ENCODE assay signal across 39 cellular contexts in genomic region chr10:117145019-117145418, GRCh38. TPM values are rescaled to one million over a fixed set of nuclear protein-coding genes. Genes with fewer than 3 reads are reported as not detected.
"Had no signal": no experiment of that assay in that cellular context is flagged by ENCODE, and none has a peak within 500 bp of the region (broad histone marks: within the 10 kb centered on the region; RNA-seq: fewer than 3 reads in every experiment).

No MANE protein-coding gene starts in this region.

- H3K9me3 ChIP-seq: MG63 had no signal

- H3K36me3 ChIP-seq: MG63 had no signal

- H3K4me3 ChIP-seq: MG63 had no signal

- DNase-seq: Karpas-422, Kasumi-1, MG63, MM.1S, MV-4-11, NCI-H1048, NCI-H1092, NCI-H1092 treated with DMSO at 0.1 percent for 48 hours, NCI-H1105, NCI-H1105 treated with DMSO at 0.1 percent for 48 hours, NCI-H1417, NCI-H1417 treated with DMSO at 0.1 percent for 48 hours, NCI-H1436, NCI-H1436 treated with DMSO at 0.1 percent for 48 hours, NCI-H146, NCI-H1694, NCI-H1694 treated with DMSO at 0.1 percent for 48 hours, NCI-H187, NCI-H187 treated with DMSO at 0.1 percent for 48 hours, NCI-H1930, NCI-H2029, NCI-H2029 treated with DMSO at 0.1 percent for 48 hours, NCI-H2081, NCI-H2081 treated with DMSO at 0.1 percent for 48 hours, NCI-H2107, NCI-H2171, NCI-H2171 treated with DMSO at 0.1 percent for 48 hours, NCI-H2227 treated with DMSO at 0.1 percent for 48 hours, NCI-H226, NCI-H345, NCI-H446, NCI-H446 treated with DMSO at 0.1 percent for 48 hours, NCI-H510A, NCI-H510A treated with DMSO at 0.1 percent for 48 hours, NCI-H524 had no signal

RNA-seq across cellular contexts. Expression of gene VAX1, which starts 6.9 kb away (rescaled TPM):
- total RNA-seq: LHCN-M2, M059J, MCF 10A had no signal

RNA-seq across cellular contexts. Expression of gene KCNK18, which starts 52.3 kb away (rescaled TPM):
- total RNA-seq: LHCN-M2, M059J, MCF 10A, NCI-H460 had no signal
